21 cellular contexts compared by ENCODE assay signal in the genomic region with DNA sequence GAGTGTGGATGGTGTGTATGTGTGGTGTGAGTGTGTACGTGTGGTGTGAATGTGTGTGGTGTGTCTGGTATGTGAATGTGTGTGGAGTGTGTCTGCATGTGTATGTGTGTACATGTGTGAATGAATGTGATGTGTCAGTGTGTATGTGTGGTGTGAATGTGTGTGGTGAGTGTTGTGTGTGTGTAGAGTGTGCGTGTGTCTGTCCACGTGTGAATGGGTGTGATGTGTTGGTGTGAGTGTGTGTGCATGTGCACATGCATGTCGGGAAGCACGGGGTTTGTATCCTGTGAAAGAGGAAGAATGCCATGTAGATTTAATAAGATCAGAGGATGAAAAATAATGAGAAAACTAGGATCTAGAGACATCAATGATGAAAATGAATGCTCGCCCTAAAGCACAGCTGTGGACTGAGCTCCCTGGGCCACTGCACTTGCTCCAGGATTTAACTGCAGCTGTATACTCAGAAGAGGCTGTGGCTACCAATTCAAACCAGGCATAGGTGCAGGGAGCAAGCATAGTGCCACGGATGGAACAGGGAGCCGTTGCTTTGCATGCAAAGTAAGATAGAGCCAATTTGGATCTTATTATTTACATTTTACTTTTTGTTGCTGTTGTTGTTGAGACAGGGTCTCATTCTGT.
"Had no signal": no experiment of that assay in that cellular context is flagged by ENCODE, and none has a peak within 500 bp of the region (broad histone marks: within the 10 kb centered on the region; RNA-seq: fewer than 3 reads in every experiment).

No MANE protein-coding gene starts in this region.

- H3K4me3 Mint-ChIP-seq: activated T-helper 1 cell treated with anti-CD3 and anti-CD28 coated beads, Interleukin-12 subunit alpha, Interleukin-12 subunit beta, Interleukin-2, Interleukin-4 antibody, amounts not matched to agents 30 ng/mL and 10 ng/mL and 1 ng/mL, durations not matched to agents 14 hours and 24 hours and 36 hours; endodermal cell; nephron progenitor cell; stimulated activated naive B cell treated with anti-CD40 and anti-IgM and Interleukin-4, amounts not matched to agents 10 μg/mL and 1 μg/mL and 100 μg/mL, for 72 hours had no signal

- H3K27ac Mint-ChIP-seq: activated naive CD4-positive, alpha-beta T cell treated with anti-CD3 and anti-CD28 coated beads, Interleukin-2, amount 50 U/mL, for 72 hours; activated T-helper 1 cell treated with anti-CD3 and anti-CD28 coated beads, Interleukin-12 subunit alpha, Interleukin-12 subunit beta, Interleukin-2, Interleukin-4 antibody, amounts not matched to agents 30 ng/mL and 10 ng/mL and 1 ng/mL, durations not matched to agents 14 hours and 24 hours and 36 hours; endodermal cell; nephron progenitor cell; stimulated activated naive B cell treated with anti-CD40 and anti-IgM and Interleukin-4, amounts not matched to agents 10 μg/mL and 1 μg/mL and 100 μg/mL, for 72 hours had no signal

- ATAC-seq: body of pancreas; foreskin keratinocyte; left lobe of liver; stimulated activated naive B cell treated with anti-CD40 and anti-IgM and Interleukin-4, amounts not matched to agents 10 μg/mL and 1 μg/mL and 100 μg/mL, for 72 hours had no signal

- H3K9me3 Mint-ChIP-seq: activated naive CD4-positive, alpha-beta T cell treated with anti-CD3 and anti-CD28 coated beads, Interleukin-2, amount 50 U/mL, for 72 hours; activated T-helper 1 cell treated with anti-CD3 and anti-CD28 coated beads, Interleukin-12 subunit alpha, Interleukin-12 subunit beta, Interleukin-2, Interleukin-4 antibody, amounts not matched to agents 30 ng/mL and 10 ng/mL and 1 ng/mL, durations not matched to agents 14 hours and 24 hours and 36 hours; endodermal cell; nephron progenitor cell had no signal

- H3K27me3 ChIP-seq: body of pancreas, foreskin keratinocyte had no signal

- H3K4me1 Mint-ChIP-seq: endodermal cell, nephron progenitor cell had no signal

- H3K27ac ChIP-seq: body of pancreas, epithelial cell of prostate, foreskin keratinocyte had no signal

- DNase-seq: activated CD4-positive, alpha-beta T cell treated with anti-CD3 and anti-CD28 coated beads, Interleukin-2, amount 50 U/mL, for 4 hours; activated gamma-delta T cell treated with Interleukin-2 at 50 U/mL for 16 hours; activated T-cell treated with anti-CD3 and anti-CD28 coated beads for 4 hours; amniotic stem cell; body of pancreas; caudate nucleus; endodermal cell; foreskin keratinocyte; head of caudate nucleus; kidney; nephron progenitor cell; occipital lobe; retina; stimulated activated naive B cell treated with anti-CD40 and anti-IgM and Interleukin-4, amounts not matched to agents 10 μg/mL and 1 μg/mL and 100 μg/mL, for 72 hours; T1000 had no signal

- FAIRE-seq: colon, kidney had no signal

- H3K9me3 ChIP-seq: body of pancreas had no signal

- H3K4me3 ChIP-seq: body of pancreas, lung had no signal

- H3K27me3 Mint-ChIP-seq: stimulated activated naive B cell treated with anti-CD40 and anti-IgM and Interleukin-4, amounts not matched to agents 10 μg/mL and 1 μg/mL and 100 μg/mL, for 72 hours had no signal

- H3K4me1 ChIP-seq: body of pancreas, foreskin keratinocyte had no signal
